In the genomic region with DNA sequence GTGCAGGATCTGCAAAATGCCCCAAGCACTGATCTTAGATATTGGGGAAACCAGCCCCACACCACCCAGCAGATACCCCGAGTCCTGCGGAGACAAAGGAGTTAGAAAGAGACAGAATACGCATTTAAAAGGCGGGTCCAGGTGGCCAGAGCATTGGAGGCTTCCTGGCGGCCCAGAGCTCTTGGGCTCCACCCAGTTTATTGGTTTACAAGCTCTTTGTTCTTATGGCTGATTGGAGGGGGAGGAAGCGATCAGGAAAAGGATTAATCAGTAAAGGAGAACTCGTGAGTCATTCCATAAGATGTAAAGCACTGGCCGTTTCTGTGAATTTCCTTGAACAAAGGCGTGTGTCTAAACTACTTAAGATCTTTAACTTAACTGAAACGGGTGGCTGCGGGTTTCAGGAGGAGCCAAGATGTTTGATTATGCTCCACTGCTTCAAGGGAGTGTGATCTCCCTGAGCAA, we compare ENCODE assay signal across 8 cellular contexts. TPM values are rescaled to one million over a fixed set of nuclear protein-coding genes. Genes with fewer than 3 reads are reported as not detected.
DNase-seq lines count a peak whose midpoint lies in the region; ATAC-seq and TF ChIP-seq lines count a peak whose summit lies in the region.

No MANE protein-coding gene starts in this region.

- H2BK120ac ChIP-seq in neuronal stem cell (ENCODE audit: low read depth, low read length): no peak overlapping the region

- no peaks in the 10 kb centered on the region for H3K9me3 ChIP-seq in T-helper 17 cell (ENCODE audit: control insufficient read depth, low read length, poor library complexity, severe bottlenecking)
- H3K9me3 ChIP-seq in neuronal stem cell (replicated peaks in 1 of 2; ENCODE audit: control insufficient read depth in 2 of 2, insufficient read depth in 1 of 2, low read depth in 1 of 2, low read length in 2 of 2): peaks cover 0 to 9% of the 10 kb centered on the region in 2 donors

- H3K79me1 ChIP-seq in neuronal stem cell (ENCODE audit: low read depth, low read length): peaks cover 3% of the 10 kb centered on the region

- peak overlapping the region; percentile 98 for H3K27ac Mint-ChIP-seq in T-helper 17 cell

- no peak overlapping the region for H3K4ac ChIP-seq in neuronal stem cell (ENCODE audit: low read length)

- H3K23ac ChIP-seq in neuronal stem cell (ENCODE audit: low read depth, low read length, poor library complexity): no peak overlapping the region

- peak overlapping the region; percentile 32 for H2AFZ ChIP-seq in neuronal stem cell (ENCODE audit: low read length)

- H3K27ac ChIP-seq in neuronal stem cell (replicated peaks; ENCODE audit: low read length): no peak overlapping the region

- peaks cover 20% of the 10 kb centered on the region for H3K4me1 Mint-ChIP-seq in T-helper 17 cell

- H3K4me3 Mint-ChIP-seq in T-helper 17 cell: peak overlapping the region; percentile 94

- no peak overlapping the region for H3K14ac ChIP-seq in neuronal stem cell (ENCODE audit: low read length)

- no peak overlapping the region for H2BK15ac ChIP-seq in neuronal stem cell (ENCODE audit: low read length)

- peaks cover 2 to 58% of the 10 kb centered on the region in 2 donors for H3K36me3 ChIP-seq in neuronal stem cell (replicated peaks in 1 of 2; ENCODE audit: control insufficient read depth in 2 of 2, insufficient read depth in 2 of 2, low read length in 2 of 2)

- peak overlapping the region; percentile 72 to 79 for H3K4me3 ChIP-seq in neuronal stem cell (ENCODE audit: low read length in 2 of 2)

- H2BK12ac ChIP-seq in neuronal stem cell (ENCODE audit: low read length): no peak overlapping the region

- no peak overlapping the region for H3K9ac ChIP-seq in neuronal stem cell (ENCODE audit: low read depth, low read length, poor library complexity)

- no CpG with 5 or more reads among the region's 11 CpGs for WGBS in neuronal stem cell (ENCODE audit: extremely low coverage in 2 of 2, insufficient read length in 2 of 2, insufficient replicate concordance in 1 of 2), 2 donors

- H2AK5ac ChIP-seq in neuronal stem cell (ENCODE audit: low read depth, low read length): no peak overlapping the region

- H3K27me3 ChIP-seq in neuronal stem cell (ENCODE audit: control insufficient read depth in 3 of 3, insufficient read depth in 3 of 3, low read depth in 1 of 3, low read length in 3 of 3): no peaks in the 10 kb centered on the region

- H3K18ac ChIP-seq in neuronal stem cell (ENCODE audit: low read length): no peak overlapping the region

- peaks cover 2% of the 10 kb centered on the region for H3K36me3 Mint-ChIP-seq in T-helper 17 cell (ENCODE audit: low read depth)

- H2BK5ac ChIP-seq in neuronal stem cell (ENCODE audit: low read length): no peak overlapping the region

- no peak for TF ChIP-seq POLR2A in erythroblast (IDR thresholded peaks at IDR 0.05; ENCODE audit: low read length)

- peak overlapping the region; percentile 67 for H3K4me2 ChIP-seq in neuronal stem cell (ENCODE audit: insufficient read depth, low read length, poor library complexity, severe bottlenecking)

- peaks cover 8 to 10% of the 10 kb centered on the region in 2 donors for H3K4me1 ChIP-seq in neuronal stem cell (ENCODE audit: control insufficient read depth in 2 of 2, insufficient read depth in 1 of 2, low read depth in 1 of 2, low read length in 2 of 2)

- ATAC-seq in GM21717 (IDR thresholded peaks at IDR 0.05; ENCODE audit: unreplicated experiment) (peak; percentile 5), T-helper 17 cell (no peak), GM21528 (IDR thresholded peaks at IDR 0.05; ENCODE audit: low FRiP score, unreplicated experiment) (no peak), HG02571 (IDR thresholded peaks at IDR 0.05; ENCODE audit: unreplicated experiment) (no peak), GM18861 (IDR thresholded peaks at IDR 0.05; ENCODE audit: unreplicated experiment) (no peak)

- DNase-seq in A172 (ENCODE audit: low spot score) (peak; percentile 72), T-helper 17 cell (no peak), erythroblast (lab: John Stamatoyannopoulos, UW) (peak; percentile 52 to 55), neuronal stem cell (ENCODE audit: low spot score) (peak; percentile 9)

- H4K91ac ChIP-seq in neuronal stem cell (ENCODE audit: low read depth, low read length, poor library complexity): no peak overlapping the region

- H4K8ac ChIP-seq in neuronal stem cell (ENCODE audit: low read depth, low read length): no peak overlapping the region

- H3K27me3 Mint-ChIP-seq in T-helper 17 cell: no peaks in the 10 kb centered on the region

RNA-seq across cellular contexts. Expression of a gene that starts 0.9 kb away (rescaled TPM):
- total RNA-seq in A172 (2014; rRNA removed; shearing (Covaris generic)): 24.7 and 31.9 TPM in 2 replicates
- 10 to 100 TPM; 44.1 to 50.4 TPM for total RNA-seq in T-helper 17 cell
- polyA plus RNA-seq in neuronal stem cell (2013, experiment 1 of 2): 14.0 TPM
- polyA plus RNA-seq in neuronal stem cell (2013, experiment 2 of 2): 15.1 TPM

RNA-seq across cellular contexts. Expression of a gene that starts 20.5 kb away (rescaled TPM):
- 22.9 and 26.6 TPM in 2 replicates for total RNA-seq in A172 (2014; rRNA removed; shearing (Covaris generic))
- total RNA-seq in T-helper 17 cell: 10 to 100 TPM; 19.0 to 23.3 TPM
- polyA plus RNA-seq in neuronal stem cell (2013, experiment 1 of 2): 5.1 TPM
- 5.3 TPM for polyA plus RNA-seq in neuronal stem cell (2013, experiment 2 of 2)

RNA-seq across cellular contexts. Expression of a gene that starts 35.9 kb away (rescaled TPM):
- 4.6 and 11.6 TPM in 2 replicates for total RNA-seq in A172 (2014; rRNA removed; shearing (Covaris generic))
- 10 to 100 TPM; 11.8 to 12.8 TPM for total RNA-seq in T-helper 17 cell
- polyA plus RNA-seq in neuronal stem cell (2013, experiment 1 of 2): 2.7 TPM
- polyA plus RNA-seq in neuronal stem cell (2013, experiment 2 of 2): 2.4 TPM

RNA-seq across cellular contexts. Expression of a gene that starts 38.3 kb away (rescaled TPM):
- total RNA-seq in A172 (2014; rRNA removed; shearing (Covaris generic)): 0.29 and 1.7 TPM in 2 replicates
- 10 to 100 TPM; 23.4 to 37.1 TPM for total RNA-seq in T-helper 17 cell
- 23.9 TPM for polyA plus RNA-seq in neuronal stem cell (2013, experiment 1 of 2)
- 23.0 TPM for polyA plus RNA-seq in neuronal stem cell (2013, experiment 2 of 2)

Comparison
In these comparisons a context has a peak if more than half of its experiments do, and no peak if none do; other contexts are left out.
1. DNase-seq: peak in A172 (single experiment), erythroblast (2 of 2) and neuronal stem cell (single experiment); none in T-helper 17 cell (0 of 3).